ENCODE assay signal across 12 cellular contexts in the genomic region with DNA sequence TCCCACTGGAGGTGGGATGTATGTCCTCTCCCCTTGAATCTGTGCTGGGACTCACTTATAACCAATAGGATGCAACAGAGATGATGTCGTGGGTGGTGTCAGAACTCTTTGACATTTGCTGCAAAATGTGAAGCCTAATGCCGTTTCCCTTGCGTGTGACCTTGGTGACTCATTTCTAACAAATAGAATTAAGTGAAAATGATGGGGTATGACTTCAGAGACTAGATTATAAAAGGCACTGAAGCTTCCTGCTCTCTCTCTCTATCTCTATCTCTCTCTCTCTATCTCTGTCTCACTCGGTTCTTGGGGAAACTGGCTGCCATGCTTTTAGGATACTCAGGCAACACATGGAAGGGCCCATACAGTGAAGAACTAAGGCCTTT.
A peak's percentile ranks its signal among the peaks of the same experiment; 100 is the strongest.
DNase-seq lines count a peak whose midpoint lies in the region; ATAC-seq and TF ChIP-seq lines count a peak whose summit lies in the region.
"Had no signal": no experiment of that assay in that cellular context is flagged by ENCODE, and none has a peak within 500 bp of the region (broad histone marks: within the 10 kb centered on the region; RNA-seq: fewer than 3 reads in every experiment).

No MANE protein-coding gene starts in this region.

- peaks cover 0 to 2% (median 0%) of the 10 kb centered on the region in 8 donors for H3K9me3 Mint-ChIP-seq in CD4-positive, alpha-beta memory T cell

- H3K4me3 Mint-ChIP-seq in CD4-positive, alpha-beta memory T cell = no peak overlapping the region

- H3K9me3 ChIP-seq in RWPE2 (ENCODE audit: severe bottlenecking) = no peaks in the 10 kb centered on the region
- H3K9me3 ChIP-seq in CD4-positive, alpha-beta memory T cell (ENCODE audit: control insufficient read depth in 1 of 2, low read length in 2 of 2) = no peaks in the 10 kb centered on the region
- H3K9me3 ChIP-seq: neutrophil had no signal

- peaks cover 0 to 1% of the 10 kb centered on the region in 2 donors for H3K27me3 Mint-ChIP-seq in CD4-positive, alpha-beta memory T cell

- peaks cover 39% of the 10 kb centered on the region for H3K4me1 ChIP-seq in RWPE2 (ENCODE audit: insufficient read depth, poor library complexity, severe bottlenecking)
- no peaks in the 10 kb centered on the region for H3K4me1 ChIP-seq in CD4-positive, alpha-beta memory T cell (ENCODE audit: insufficient read depth, low read length)

- H3K27ac Mint-ChIP-seq in CD4-positive, alpha-beta memory T cell = no peak overlapping the region

- H3K4me3 ChIP-seq in RWPE2 (ENCODE audit: severe bottlenecking) = no peak overlapping the region
- no peak overlapping the region for H3K4me3 ChIP-seq in fibroblast of mammary gland (ENCODE audit: control insufficient read depth, low read depth, low read length)
- no peak overlapping the region for H3K4me3 ChIP-seq in skin epidermis
- H3K4me3 ChIP-seq in CD4-positive, alpha-beta memory T cell (ENCODE audit: low read length in 2 of 2) = no peak overlapping the region

- H3K4me1 Mint-ChIP-seq in CD4-positive, alpha-beta memory T cell = no peaks in the 10 kb centered on the region

- no peaks in the 10 kb centered on the region for H3K36me3 ChIP-seq in RWPE2 (ENCODE audit: low read depth)
- no peaks in the 10 kb centered on the region for H3K36me3 ChIP-seq in CD4-positive, alpha-beta memory T cell (ENCODE audit: insufficient read depth, low read length)
- H3K36me3 ChIP-seq: neutrophil had no signal

- H3K27me3 ChIP-seq in RWPE2 (ENCODE audit: insufficient read depth, poor library complexity, severe bottlenecking) = no peaks in the 10 kb centered on the region
- no peaks in the 10 kb centered on the region for H3K27me3 ChIP-seq in CD4-positive, alpha-beta memory T cell (ENCODE audit: insufficient read depth, low read length)
- H3K27me3 ChIP-seq: neutrophil had no signal

- DNase-seq in HCEC 1CT = peak; percentile 90
- no peak for DNase-seq in RWPE2 (ENCODE audit: low spot score)
- peak; percentile 85 for DNase-seq in fibroblast of mammary gland (ENCODE audit: low read depth)
- DNase-seq in CD4-positive, alpha-beta memory T cell = no peak
- DNase-seq in SHP77 (lab: John Stamatoyannopoulos, UW) = no peak
- DNase-seq: central memory CD4-positive, alpha-beta T cell; H7; NCI-H2107 had no signal

- no peak for ATAC-seq in RWPE2 (ENCODE audit: low read depth)
- no peak for ATAC-seq in GM18868 (IDR thresholded peaks at IDR 0.05; ENCODE audit: unreplicated experiment)
- ATAC-seq in HG03095 (IDR thresholded peaks at IDR 0.05; ENCODE audit: unreplicated experiment) = no peak

- TF ChIP-seq CTCF in RWPE2 (IDR thresholded peaks at IDR 0.05; ENCODE audit: poor library complexity, severe bottlenecking) (no peak), fibroblast of mammary gland (conservative IDR thresholded peaks at IDR 0.05; ENCODE audit: control insufficient read depth, insufficient read depth, low read depth, low read length) (no peak)

- H3K27ac ChIP-seq in RWPE2 (ENCODE audit: poor library complexity, severe bottlenecking) (peak overlapping the region; percentile 92), skin epidermis (peak overlapping the region in 11 of 21 experiments; percentile 13 to 85 (median 38))
- no peak overlapping the region for H3K27ac ChIP-seq in CD4-positive, alpha-beta memory T cell (ENCODE audit: low read depth, low read length)
- H3K27ac ChIP-seq: neutrophil had no signal

- CTCF ChIA-PET in CD4-positive, alpha-beta memory T cell (lab: Charles Lee; ENCODE audit: partially characterized antibody) = no interaction called here

- no peaks in the 10 kb centered on the region for H3K36me3 Mint-ChIP-seq in CD4-positive, alpha-beta memory T cell

- POLR2A ChIA-PET in CD4-positive, alpha-beta memory T cell (lab: Charles Lee; ENCODE audit: partially characterized antibody) = no interaction called here

- intact Hi-C loops in CD4-positive, alpha-beta memory T cell (cut with micrococcal nuclease) = no loop called here

Comparison
In these comparisons a context has a peak if more than half of its experiments do, and no peak if none do; other contexts are left out.
1. DNase-seq: peak in HCEC 1CT (single experiment) and fibroblast of mammary gland (single experiment); none in RWPE2 (single experiment), CD4-positive, alpha-beta memory T cell (0 of 5) and SHP77 (0 of 2).